ENCODE assay signal across 8 cellular contexts in the genomic region with DNA sequence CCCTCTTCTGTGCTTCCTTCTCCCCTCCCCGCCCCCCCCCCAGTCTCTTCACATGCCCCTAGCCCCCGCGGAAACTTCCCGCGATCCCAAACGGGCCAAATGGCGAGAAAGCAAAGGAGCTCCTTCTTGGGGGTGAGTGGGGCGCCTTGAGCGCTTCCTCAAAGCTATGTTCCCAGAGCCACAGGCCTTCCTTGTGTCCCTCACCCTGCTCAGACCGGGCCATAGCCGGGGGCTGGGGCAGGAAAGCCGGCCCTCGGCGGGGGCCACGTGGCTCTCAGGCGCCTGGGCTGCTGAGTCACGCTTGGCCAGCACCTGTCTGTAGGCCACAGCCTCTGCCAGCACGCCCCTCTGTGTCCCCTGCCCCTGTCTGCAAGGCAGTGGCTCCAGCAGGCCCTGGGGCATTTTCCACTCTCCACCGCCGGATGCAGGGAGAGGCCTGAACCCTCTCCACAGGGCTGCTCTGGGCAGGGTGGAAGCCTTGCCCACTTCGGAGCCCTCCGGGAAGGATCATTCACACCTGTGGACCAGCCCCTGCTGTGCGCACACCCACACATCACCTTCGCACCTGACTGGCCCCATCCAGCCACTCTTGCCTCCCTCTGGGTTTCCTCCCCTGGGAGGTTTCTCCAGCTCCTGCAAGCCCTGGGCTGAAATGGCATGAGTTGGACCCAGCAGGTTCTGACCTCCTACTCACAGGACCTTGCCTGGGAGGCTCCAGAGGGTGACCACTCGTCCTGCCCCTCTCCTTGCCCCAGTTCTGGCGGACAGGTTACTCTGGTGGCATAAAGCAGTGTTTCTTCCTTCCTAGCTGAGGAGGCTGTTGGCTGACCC. TPM values are rescaled to one million over a fixed set of nuclear protein-coding genes. Genes with fewer than 3 reads are reported as not detected.
DNase-seq lines count a peak whose midpoint lies in the region; ATAC-seq and TF ChIP-seq lines count a peak whose summit lies in the region.

No MANE protein-coding gene starts in this region.

- ATAC-seq in HG03175 (IDR thresholded peaks at IDR 0.05; ENCODE audit: unreplicated experiment) (peak; percentile 22), SK-N-SH treated with all-trans-retinoic acid at 6 μM for 48 hours (peak; percentile 13), HG03159 (IDR thresholded peaks at IDR 0.05; ENCODE audit: unreplicated experiment) (no peak)

- no peak for TF ChIP-seq CTCF in chondrocyte (IDR thresholded peaks at IDR 0.05)

- peak overlapping the region; percentile 98 for H3K27ac Mint-ChIP-seq in chondrocyte (ENCODE audit: unreplicated experiment)

- peaks cover 52% of the 10 kb centered on the region for H3K4me1 Mint-ChIP-seq in chondrocyte (ENCODE audit: low read depth)

- H3K36me3 Mint-ChIP-seq in chondrocyte (ENCODE audit: low read depth): peaks cover 10% of the 10 kb centered on the region

- H3K9me3 Mint-ChIP-seq in chondrocyte (ENCODE audit: low read depth): no peaks in the 10 kb centered on the region

- H3K27me3 Mint-ChIP-seq in chondrocyte (ENCODE audit: low read depth): no peaks in the 10 kb centered on the region

- peak; percentile 54 for DNase-seq in DMS153 (lab: John Stamatoyannopoulos, UW)
- no peak for DNase-seq in DMS153 treated with DMSO at 0.1 percent for 48 hours (lab: John Stamatoyannopoulos, UW; ENCODE audit: unreplicated experiment)
- peak; percentile 95 for DNase-seq in chondrocyte (ENCODE audit: low spot score)
- peak; percentile 77 for DNase-seq in left kidney (ENCODE audit: low read depth, low spot score)
- DNase-seq in stimulated activated CD4-positive, alpha-beta T cell treated with anti-CD3 and anti-CD28 coated beads, Interleukin-1b, Interleukin-23, amount 100 ng/mL, for 48 hours: peak; percentile 36

- H3K4me3 Mint-ChIP-seq in chondrocyte (ENCODE audit: unreplicated experiment): peak overlapping the region; percentile 74

TF ChIP-seq in SK-N-SH treated with all-trans-retinoic acid at 6 μM for 48 hours, 23 proteins besides CTCF, POLR2A, EP300 and RAD21 (continues in another document):
- TF ChIP-seq BACH2 (CRISPR knock-in tag; IDR thresholded peaks at IDR 0.05; ENCODE audit: borderline replicate concordance): no peak
- no peak for TF ChIP-seq PPARA (CRISPR knock-in tag; IDR thresholded peaks at IDR 0.05; ENCODE audit: borderline replicate concordance)
- TF ChIP-seq RARB (CRISPR knock-in tag; IDR thresholded peaks at IDR 0.05): no peak
- TF ChIP-seq, protein P1, sequence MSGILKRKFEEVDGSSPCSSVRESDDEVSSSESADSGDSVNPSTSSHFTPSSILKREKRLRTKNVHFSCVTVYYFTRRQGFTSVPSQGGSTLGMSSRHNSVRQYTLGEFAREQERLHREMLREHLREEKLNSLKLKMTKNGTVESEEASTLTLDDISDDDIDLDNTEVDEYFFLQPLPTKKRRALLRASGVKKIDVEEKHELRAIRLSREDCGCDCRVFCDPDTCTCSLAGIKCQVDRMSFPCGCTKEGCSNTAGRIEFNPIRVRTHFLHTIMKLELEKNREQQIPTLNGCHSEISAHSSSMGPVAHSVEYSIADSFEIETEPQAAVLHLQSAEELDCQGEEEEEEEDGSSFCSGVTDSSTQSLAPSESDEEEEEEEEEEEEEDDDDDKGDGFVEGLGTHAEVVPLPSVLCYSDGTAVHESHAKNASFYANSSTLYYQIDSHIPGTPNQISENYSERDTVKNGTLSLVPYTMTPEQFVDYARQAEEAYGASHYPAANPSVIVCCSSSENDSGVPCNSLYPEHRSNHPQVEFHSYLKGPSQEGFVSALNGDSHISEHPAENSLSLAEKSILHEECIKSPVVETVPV (CRISPR knock-in tag; IDR thresholded peaks at IDR 0.05): no peak
- TF ChIP-seq ZNF70 (CRISPR knock-in tag; IDR thresholded peaks at IDR 0.05): no peak
- TF ChIP-seq CSDC2 (CRISPR knock-in tag; IDR thresholded peaks at IDR 0.05): peak; percentile 88; the same call in 1 of the 2 replicates
- peak; percentile 70 for TF ChIP-seq ZFP3 (CRISPR knock-in tag; IDR thresholded peaks at IDR 0.05)
- 0 out of 2 replicates have a peak, but pooled peaks have one; percentile 23 for TF ChIP-seq ZC3H10 (CRISPR knock-in tag; IDR thresholded peaks at IDR 0.05)
- no peak for TF ChIP-seq OSR1 (CRISPR knock-in tag; IDR thresholded peaks at IDR 0.05)
- TF ChIP-seq ZNF565 (CRISPR knock-in tag; conservative IDR thresholded peaks at IDR 0.05; ENCODE audit: low read depth): peak; percentile 70; the same call in 1 of the 2 replicates
- TF ChIP-seq, protein P2, sequence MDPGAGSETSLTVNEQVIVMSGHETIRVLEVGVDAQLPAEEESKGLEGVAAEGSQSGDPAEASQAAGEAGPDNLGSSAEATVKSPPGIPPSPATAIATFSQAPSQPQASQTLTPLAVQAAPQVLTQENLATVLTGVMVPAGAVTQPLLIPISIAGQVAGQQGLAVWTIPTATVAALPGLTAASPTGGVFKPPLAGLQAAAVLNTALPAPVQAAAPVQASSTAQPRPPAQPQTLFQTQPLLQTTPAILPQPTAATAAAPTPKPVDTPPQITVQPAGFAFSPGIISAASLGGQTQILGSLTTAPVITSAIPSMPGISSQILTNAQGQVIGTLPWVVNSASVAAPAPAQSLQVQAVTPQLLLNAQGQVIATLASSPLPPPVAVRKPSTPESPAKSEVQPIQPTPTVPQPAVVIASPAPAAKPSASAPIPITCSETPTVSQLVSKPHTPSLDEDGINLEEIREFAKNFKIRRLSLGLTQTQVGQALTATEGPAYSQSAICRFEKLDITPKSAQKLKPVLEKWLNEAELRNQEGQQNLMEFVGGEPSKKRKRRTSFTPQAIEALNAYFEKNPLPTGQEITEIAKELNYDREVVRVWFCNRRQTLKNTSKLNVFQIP (CRISPR knock-in tag; IDR thresholded peaks at IDR 0.05; ENCODE audit: borderline replicate concordance, low read depth): no peak
- TF ChIP-seq ARNTL (CRISPR knock-in tag; IDR thresholded peaks at IDR 0.05; ENCODE audit: borderline replicate concordance, low read depth): no peak
- no peak for TF ChIP-seq GLIS3 (CRISPR knock-in tag; IDR thresholded peaks at IDR 0.05)
- TF ChIP-seq, protein P3, sequence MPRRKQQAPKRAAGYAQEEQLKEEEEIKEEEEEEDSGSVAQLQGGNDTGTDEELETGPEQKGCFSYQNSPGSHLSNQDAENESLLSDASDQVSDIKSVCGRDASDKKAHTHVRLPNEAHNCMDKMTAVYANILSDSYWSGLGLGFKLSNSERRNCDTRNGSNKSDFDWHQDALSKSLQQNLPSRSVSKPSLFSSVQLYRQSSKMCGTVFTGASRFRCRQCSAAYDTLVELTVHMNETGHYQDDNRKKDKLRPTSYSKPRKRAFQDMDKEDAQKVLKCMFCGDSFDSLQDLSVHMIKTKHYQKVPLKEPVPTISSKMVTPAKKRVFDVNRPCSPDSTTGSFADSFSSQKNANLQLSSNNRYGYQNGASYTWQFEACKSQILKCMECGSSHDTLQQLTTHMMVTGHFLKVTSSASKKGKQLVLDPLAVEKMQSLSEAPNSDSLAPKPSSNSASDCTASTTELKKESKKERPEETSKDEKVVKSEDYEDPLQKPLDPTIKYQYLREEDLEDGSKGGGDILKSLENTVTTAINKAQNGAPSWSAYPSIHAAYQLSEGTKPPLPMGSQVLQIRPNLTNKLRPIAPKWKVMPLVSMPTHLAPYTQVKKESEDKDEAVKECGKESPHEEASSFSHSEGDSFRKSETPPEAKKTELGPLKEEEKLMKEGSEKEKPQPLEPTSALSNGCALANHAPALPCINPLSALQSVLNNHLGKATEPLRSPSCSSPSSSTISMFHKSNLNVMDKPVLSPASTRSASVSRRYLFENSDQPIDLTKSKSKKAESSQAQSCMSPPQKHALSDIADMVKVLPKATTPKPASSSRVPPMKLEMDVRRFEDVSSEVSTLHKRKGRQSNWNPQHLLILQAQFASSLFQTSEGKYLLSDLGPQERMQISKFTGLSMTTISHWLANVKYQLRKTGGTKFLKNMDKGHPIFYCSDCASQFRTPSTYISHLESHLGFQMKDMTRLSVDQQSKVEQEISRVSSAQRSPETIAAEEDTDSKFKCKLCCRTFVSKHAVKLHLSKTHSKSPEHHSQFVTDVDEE (CRISPR knock-in tag; IDR thresholded peaks at IDR 0.05): peak; percentile 19; the same call in 1 of the 2 replicates
- no peak for TF ChIP-seq ISL1 (CRISPR knock-in tag; IDR thresholded peaks at IDR 0.05)
- TF ChIP-seq ZFP30 (CRISPR knock-in tag; IDR thresholded peaks at IDR 0.05): peak; percentile 23; the same call in 1 of the 2 replicates
- TF ChIP-seq, protein P4, sequence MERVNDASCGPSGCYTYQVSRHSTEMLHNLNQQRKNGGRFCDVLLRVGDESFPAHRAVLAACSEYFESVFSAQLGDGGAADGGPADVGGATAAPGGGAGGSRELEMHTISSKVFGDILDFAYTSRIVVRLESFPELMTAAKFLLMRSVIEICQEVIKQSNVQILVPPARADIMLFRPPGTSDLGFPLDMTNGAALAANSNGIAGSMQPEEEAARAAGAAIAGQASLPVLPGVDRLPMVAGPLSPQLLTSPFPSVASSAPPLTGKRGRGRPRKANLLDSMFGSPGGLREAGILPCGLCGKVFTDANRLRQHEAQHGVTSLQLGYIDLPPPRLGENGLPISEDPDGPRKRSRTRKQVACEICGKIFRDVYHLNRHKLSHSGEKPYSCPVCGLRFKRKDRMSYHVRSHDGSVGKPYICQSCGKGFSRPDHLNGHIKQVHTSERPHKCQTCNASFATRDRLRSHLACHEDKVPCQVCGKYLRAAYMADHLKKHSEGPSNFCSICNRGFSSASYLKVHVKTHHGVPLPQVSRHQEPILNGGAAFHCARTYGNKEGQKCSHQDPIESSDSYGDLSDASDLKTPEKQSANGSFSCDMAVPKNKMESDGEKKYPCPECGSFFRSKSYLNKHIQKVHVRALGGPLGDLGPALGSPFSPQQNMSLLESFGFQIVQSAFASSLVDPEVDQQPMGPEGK (CRISPR knock-in tag; IDR thresholded peaks at IDR 0.05; ENCODE audit: borderline replicate concordance): no peak
- TF ChIP-seq, protein P5, sequence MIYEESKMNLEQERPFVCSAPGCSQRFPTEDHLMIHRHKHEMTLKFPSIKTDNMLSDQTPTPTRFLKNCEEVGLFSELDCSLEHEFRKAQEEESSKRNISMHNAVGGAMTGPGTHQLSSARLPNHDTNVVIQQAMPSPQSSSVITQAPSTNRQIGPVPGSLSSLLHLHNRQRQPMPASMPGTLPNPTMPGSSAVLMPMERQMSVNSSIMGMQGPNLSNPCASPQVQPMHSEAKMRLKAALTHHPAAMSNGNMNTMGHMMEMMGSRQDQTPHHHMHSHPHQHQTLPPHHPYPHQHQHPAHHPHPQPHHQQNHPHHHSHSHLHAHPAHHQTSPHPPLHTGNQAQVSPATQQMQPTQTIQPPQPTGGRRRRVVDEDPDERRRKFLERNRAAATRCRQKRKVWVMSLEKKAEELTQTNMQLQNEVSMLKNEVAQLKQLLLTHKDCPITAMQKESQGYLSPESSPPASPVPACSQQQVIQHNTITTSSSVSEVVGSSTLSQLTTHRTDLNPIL (CRISPR knock-in tag; IDR thresholded peaks at IDR 0.05; ENCODE audit: low read depth): no peak
- 0 out of 2 replicates have a peak, but pooled peaks have one; percentile 7 for TF ChIP-seq ZNF8 (CRISPR knock-in tag; IDR thresholded peaks at IDR 0.05)
- TF ChIP-seq TOX (CRISPR knock-in tag; IDR thresholded peaks at IDR 0.05; ENCODE audit: borderline replicate concordance): no peak

RNA-seq across cellular contexts. Expression of a gene that starts 1.2 kb away (rescaled TPM):
- total RNA-seq in chondrocyte: 219 to 297 TPM (median 296 TPM) in 3 replicates

RNA-seq across cellular contexts. Expression of a gene that starts 12.8 kb away (rescaled TPM):
- 135 to 144 TPM (median 142 TPM) in 3 replicates for total RNA-seq in chondrocyte

RNA-seq across cellular contexts. Expression of a gene that starts 25.7 kb away (rescaled TPM):
- total RNA-seq in chondrocyte: 1.2 to 1.7 TPM (median 1.3 TPM) in 3 replicates

RNA-seq across cellular contexts. Expression of a gene that starts 39.1 kb away (rescaled TPM):
- 13.4 to 20.0 TPM (median 16.4 TPM) in 3 replicates for total RNA-seq in chondrocyte
